ENCODE assay signal across 1 cellular context in the genomic region with DNA sequence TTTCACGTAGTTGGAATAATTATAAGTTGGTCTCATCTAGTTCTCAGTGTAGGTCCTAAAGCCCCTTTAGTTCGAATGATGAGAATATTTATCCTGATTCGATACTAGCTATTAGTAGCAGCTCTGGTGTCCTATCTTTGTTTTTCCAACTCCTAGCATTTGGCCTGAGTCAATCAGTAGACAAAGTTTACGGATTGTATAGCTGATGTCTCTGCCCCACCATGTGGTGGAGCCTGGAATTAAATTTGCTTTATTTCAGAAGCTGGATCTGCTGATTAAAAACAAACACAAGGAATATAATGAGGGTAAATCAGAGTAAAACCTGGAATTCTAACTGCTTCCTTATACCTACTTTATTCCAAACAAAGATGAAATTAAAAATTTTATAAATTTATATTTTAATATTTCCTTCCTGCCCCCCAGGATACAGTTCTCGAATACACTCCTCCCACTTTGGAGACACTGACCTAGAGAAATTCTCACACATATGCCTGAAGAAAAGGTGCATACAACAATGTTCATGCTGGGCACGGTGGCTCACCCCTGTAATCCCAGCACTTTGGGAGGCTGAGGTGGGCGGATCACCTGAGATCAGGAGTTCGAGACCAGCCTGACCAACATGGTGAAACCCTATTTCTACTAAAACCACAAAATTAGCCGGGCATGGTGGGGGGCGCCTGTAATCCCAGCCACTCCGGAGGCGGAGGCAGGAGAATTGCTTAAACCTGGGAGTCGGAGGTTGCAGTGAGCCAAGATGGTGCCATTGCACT.
TF ChIP-seq lines count a peak whose summit lies in the region.

No MANE protein-coding gene starts in this region.

TF ChIP-seq in HepG2, 621 proteins besides CTCF, POLR2A, EP300 and RAD21 (continues in another document):
- no peak for TF ChIP-seq BRCA1 (CRISPR knock-in tag; IDR thresholded peaks at IDR 0.05)
- TF ChIP-seq, protein P1, sequence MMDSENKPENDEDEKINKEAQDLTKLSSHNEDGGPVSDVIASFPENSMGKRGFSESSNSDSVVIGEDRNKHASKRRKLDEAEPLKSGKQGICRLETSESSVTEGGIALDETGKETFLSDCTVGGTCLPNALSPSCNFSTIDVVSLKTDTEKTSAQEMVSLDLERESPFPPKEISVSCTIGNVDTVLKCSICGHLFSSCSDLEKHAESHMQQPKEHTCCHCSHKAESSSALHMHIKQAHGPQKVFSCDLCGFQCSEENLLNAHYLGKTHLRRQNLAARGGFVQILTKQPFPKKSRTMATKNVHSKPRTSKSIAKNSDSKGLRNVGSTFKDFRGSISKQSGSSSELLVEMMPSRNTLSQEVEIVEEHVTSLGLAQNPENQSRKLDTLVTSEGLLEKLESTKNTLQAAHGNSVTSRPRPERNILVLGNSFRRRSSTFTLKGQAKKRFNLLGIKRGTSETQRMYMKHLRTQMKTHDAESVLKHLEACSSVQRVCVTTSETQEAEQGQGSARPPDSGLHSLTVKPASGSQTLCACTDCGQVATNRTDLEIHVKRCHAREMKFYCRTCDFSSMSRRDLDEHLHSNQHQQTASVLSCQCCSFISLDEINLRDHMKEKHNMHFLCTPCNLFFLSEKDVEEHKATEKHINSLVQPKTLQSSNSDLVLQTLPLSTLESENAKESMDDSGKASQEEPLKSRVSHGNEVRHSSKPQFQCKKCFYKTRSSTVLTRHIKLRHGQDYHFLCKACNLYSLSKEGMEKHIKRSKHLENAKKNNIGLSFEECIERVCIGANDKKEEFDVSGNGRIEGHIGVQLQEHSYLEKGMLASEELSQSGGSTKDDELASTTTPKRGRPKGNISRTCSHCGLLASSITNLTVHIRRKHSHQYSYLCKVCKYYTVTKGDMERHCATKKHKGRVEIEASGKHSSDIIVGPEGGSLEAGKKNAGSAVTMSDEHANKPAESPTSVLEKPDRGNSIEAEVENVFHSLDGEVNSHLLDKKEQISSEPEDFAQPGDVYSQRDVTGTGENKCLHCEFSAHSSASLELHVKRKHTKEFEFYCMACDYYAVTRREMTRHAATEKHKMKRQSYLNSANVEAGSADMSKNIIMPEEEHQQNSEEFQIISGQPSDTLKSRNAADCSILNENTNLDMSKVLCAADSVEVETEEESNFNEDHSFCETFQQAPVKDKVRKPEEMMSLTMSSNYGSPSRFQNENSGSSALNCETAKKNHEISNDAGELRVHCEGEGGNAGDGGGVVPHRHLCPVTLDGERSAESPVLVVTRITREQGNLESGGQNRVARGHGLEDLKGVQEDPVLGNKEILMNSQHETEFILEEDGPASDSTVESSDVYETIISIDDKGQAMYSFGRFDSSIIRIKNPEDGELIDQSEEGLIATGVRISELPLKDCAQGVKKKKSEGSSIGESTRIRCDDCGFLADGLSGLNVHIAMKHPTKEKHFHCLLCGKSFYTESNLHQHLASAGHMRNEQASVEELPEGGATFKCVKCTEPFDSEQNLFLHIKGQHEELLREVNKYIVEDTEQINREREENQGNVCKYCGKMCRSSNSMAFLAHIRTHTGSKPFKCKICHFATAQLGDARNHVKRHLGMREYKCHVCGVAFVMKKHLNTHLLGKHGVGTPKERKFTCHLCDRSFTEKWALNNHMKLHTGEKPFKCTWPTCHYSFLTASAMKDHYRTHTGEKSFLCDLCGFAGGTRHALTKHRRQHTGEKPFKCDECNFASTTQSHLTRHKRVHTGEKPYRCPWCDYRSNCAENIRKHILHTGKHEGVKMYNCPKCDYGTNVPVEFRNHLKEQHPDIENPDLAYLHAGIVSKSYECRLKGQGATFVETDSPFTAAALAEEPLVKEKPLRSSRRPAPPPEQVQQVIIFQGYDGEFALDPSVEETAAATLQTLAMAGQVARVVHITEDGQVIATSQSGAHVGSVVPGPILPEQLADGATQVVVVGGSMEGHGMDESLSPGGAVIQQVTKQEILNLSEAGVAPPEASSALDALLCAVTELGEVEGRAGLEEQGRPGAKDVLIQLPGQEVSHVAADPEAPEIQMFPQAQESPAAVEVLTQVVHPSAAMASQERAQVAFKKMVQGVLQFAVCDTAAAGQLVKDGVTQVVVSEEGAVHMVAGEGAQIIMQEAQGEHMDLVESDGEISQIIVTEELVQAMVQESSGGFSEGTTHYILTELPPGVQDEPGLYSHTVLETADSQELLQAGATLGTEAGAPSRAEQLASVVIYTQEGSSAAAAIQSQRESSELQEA (CRISPR knock-in tag; IDR thresholded peaks at IDR 0.05; ENCODE audit: not compliant biosample characterization) = no peak
- TF ChIP-seq SRSF9 (IDR thresholded peaks at IDR 0.05; ENCODE audit: borderline replicate concordance, insufficient read depth, low read depth, low read length, poor library complexity, severe bottlenecking) = no peak
- TF ChIP-seq SNAI1 (CRISPR knock-in tag; IDR thresholded peaks at IDR 0.05; ENCODE audit: borderline replicate concordance) = no peak
- TF ChIP-seq ZNF772 (CRISPR knock-in tag; IDR thresholded peaks at IDR 0.05) = no peak
- no peak for TF ChIP-seq ZNF660 (CRISPR knock-in tag; IDR thresholded peaks at IDR 0.05; ENCODE audit: borderline replicate concordance, low read depth)
- TF ChIP-seq MED13 (CRISPR knock-in tag; IDR thresholded peaks at IDR 0.05) = no peak
- no peak for TF ChIP-seq YY1 (IDR thresholded peaks at IDR 0.05; ENCODE audit: insufficient read depth, insufficient replicate concordance, low read depth, low read length)
- TF ChIP-seq ZFP1 (CRISPR knock-in tag; IDR thresholded peaks at IDR 0.05) = peak; percentile 47; the same call in 1 of the 2 replicates
- no peak for TF ChIP-seq ZNF224 (CRISPR knock-in tag; IDR thresholded peaks at IDR 0.05)
- no peak for TF ChIP-seq ZXDC (CRISPR knock-in tag; IDR thresholded peaks at IDR 0.05)
- no peak for TF ChIP-seq ISL2 (CRISPR knock-in tag; IDR thresholded peaks at IDR 0.05)
- TF ChIP-seq, protein P2, sequence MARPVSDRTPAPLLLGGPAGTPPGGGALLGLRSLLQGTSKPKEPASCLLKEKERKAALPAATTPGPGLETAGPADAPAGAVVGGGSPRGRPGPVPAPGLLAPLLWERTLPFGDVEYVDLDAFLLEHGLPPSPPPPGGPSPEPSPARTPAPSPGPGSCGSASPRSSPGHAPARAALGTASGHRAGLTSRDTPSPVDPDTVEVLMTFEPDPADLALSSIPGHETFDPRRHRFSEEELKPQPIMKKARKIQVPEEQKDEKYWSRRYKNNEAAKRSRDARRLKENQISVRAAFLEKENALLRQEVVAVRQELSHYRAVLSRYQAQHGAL (CRISPR knock-in tag; IDR thresholded peaks at IDR 0.05; ENCODE audit: not compliant biosample characterization) = no peak
- TF ChIP-seq ZNF879 (CRISPR knock-in tag; IDR thresholded peaks at IDR 0.05) = no peak
- TF ChIP-seq, protein P3, sequence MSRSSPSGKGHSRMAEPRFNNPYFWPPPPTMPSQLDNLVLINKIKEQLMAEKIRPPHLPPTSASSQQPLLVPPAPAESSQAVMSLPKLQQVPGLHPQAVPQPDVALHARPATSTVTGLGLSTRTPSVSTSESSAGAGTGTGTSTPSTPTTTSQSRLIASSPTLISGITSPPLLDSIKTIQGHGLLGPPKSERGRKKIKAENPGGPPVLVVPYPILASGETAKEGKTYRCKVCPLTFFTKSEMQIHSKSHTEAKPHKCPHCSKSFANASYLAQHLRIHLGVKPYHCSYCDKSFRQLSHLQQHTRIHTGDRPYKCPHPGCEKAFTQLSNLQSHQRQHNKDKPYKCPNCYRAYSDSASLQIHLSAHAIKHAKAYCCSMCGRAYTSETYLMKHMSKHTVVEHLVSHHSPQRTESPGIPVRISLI (CRISPR knock-in tag; IDR thresholded peaks at IDR 0.05; ENCODE audit: borderline replicate concordance) = no peak
- TF ChIP-seq CCAR2 (optimal IDR thresholded peaks at IDR 0.05; ENCODE audit: low read depth, low read length) = no peak
- TF ChIP-seq LCORL (IDR thresholded peaks at IDR 0.05) = no peak
- TF ChIP-seq LCORL (CRISPR knock-in tag; IDR thresholded peaks at IDR 0.05) = peak; percentile 59
- peak; percentile 75; the same call in 1 of the 2 replicates for TF ChIP-seq KDM3A (CRISPR knock-in tag; IDR thresholded peaks at IDR 0.05; ENCODE audit: low read depth)
- no peak for TF ChIP-seq HHEX (CRISPR knock-in tag; IDR thresholded peaks at IDR 0.05)
- no peak for TF ChIP-seq GPBP1L1 (CRISPR knock-in tag; IDR thresholded peaks at IDR 0.05)
- TF ChIP-seq, protein P4, sequence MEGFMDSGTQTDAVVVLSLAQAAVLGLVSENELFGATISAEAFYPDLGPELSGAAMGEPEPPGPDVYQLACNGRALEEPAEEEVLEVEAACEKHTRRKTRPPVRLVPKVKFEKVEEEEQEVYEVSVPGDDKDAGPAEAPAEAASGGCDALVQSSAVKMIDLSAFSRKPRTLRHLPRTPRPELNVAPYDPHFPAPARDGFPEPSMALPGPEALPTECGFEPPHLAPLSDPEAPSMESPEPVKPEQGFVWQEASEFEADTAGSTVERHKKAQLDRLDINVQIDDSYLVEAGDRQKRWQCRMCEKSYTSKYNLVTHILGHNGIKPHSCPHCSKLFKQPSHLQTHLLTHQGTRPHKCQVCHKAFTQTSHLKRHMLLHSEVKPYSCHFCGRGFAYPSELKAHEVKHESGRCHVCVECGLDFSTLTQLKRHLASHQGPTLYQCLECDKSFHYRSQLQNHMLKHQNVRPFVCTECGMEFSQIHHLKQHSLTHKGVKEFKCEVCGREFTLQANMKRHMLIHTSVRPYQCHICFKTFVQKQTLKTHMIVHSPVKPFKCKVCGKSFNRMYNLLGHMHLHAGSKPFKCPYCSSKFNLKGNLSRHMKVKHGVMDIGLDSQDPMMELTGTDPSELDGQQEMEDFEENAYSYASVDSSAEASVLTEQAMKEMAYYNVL (CRISPR knock-in tag; IDR thresholded peaks at IDR 0.05; ENCODE audit: borderline replicate concordance) = no peak
- TF ChIP-seq, protein P5, sequence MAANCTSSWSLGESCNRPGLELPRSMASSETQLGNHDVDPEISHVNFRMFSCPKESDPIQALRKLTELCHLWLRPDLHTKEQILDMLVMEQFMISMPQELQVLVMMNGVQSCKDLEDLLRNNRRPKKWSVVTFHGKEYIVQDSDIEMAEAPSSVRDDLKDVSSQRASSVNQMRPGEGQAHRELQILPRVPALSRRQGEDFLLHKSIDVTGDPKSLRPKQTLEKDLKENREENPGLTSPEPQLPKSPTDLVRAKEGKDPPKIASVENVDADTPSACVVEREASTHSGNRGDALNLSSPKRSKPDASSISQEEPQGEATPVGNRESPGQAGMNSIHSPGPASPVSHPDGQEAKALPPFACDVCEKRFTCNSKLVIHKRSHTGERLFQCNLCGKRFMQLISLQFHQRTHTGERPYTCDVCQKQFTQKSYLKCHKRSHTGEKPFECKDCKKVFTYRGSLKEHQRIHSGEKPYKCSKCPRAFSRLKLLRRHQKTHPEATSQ (CRISPR knock-in tag; IDR thresholded peaks at IDR 0.05; ENCODE audit: borderline replicate concordance) = no peak
- TF ChIP-seq RFX3 (CRISPR knock-in tag; IDR thresholded peaks at IDR 0.05) = no peak; the same call in 1 of the 2 replicates
- TF ChIP-seq ZNF3 (CRISPR knock-in tag; IDR thresholded peaks at IDR 0.05) = no peak
- TF ChIP-seq KAT7 (CRISPR knock-in tag; IDR thresholded peaks at IDR 0.05; ENCODE audit: borderline replicate concordance) = no peak
- TF ChIP-seq ZNF670 (CRISPR knock-in tag; IDR thresholded peaks at IDR 0.05; ENCODE audit: borderline replicate concordance) = no peak
- no peak for TF ChIP-seq ATAD3A (CRISPR knock-in tag; IDR thresholded peaks at IDR 0.05)
- no peak for TF ChIP-seq ZNF589 (CRISPR knock-in tag; conservative IDR thresholded peaks at IDR 0.05)
- TF ChIP-seq HOXA7 (CRISPR knock-in tag; IDR thresholded peaks at IDR 0.05) = no peak
- peak; percentile 62; the same call in 1 of the 2 replicates for TF ChIP-seq ZNF331 (CRISPR knock-in tag; IDR thresholded peaks at IDR 0.05)
- no peak; the same call in 1 of the 2 replicates for TF ChIP-seq KLF6 (CRISPR knock-in tag; IDR thresholded peaks at IDR 0.05)
- peak; percentile 47; the same call in 1 of the 2 replicates for TF ChIP-seq THAP11 (CRISPR knock-in tag; IDR thresholded peaks at IDR 0.05)
- peak; percentile 96 for TF ChIP-seq STAG1 (CRISPR knock-in tag; IDR thresholded peaks at IDR 0.05)
- TF ChIP-seq HNRNPLL (IDR thresholded peaks at IDR 0.05; ENCODE audit: low read depth, low read length, poor library complexity, severe bottlenecking) = no peak
- TF ChIP-seq ZNF136 (CRISPR knock-in tag; IDR thresholded peaks at IDR 0.05; ENCODE audit: low read depth) = no peak
- no peak for TF ChIP-seq ZNF839 (CRISPR knock-in tag; IDR thresholded peaks at IDR 0.05; ENCODE audit: borderline replicate concordance)
- TF ChIP-seq SETDB1 (CRISPR knock-in tag; IDR thresholded peaks at IDR 0.05; ENCODE audit: borderline replicate concordance) = no peak
- no peak for TF ChIP-seq ETS1 (CRISPR knock-in tag; IDR thresholded peaks at IDR 0.05)
- no peak for TF ChIP-seq PRPF4 (IDR thresholded peaks at IDR 0.05; ENCODE audit: low read depth, low read length, poor library complexity, severe bottlenecking)
